Comparison of ENCODE assay signal across 28 cellular contexts in the genomic region with DNA sequence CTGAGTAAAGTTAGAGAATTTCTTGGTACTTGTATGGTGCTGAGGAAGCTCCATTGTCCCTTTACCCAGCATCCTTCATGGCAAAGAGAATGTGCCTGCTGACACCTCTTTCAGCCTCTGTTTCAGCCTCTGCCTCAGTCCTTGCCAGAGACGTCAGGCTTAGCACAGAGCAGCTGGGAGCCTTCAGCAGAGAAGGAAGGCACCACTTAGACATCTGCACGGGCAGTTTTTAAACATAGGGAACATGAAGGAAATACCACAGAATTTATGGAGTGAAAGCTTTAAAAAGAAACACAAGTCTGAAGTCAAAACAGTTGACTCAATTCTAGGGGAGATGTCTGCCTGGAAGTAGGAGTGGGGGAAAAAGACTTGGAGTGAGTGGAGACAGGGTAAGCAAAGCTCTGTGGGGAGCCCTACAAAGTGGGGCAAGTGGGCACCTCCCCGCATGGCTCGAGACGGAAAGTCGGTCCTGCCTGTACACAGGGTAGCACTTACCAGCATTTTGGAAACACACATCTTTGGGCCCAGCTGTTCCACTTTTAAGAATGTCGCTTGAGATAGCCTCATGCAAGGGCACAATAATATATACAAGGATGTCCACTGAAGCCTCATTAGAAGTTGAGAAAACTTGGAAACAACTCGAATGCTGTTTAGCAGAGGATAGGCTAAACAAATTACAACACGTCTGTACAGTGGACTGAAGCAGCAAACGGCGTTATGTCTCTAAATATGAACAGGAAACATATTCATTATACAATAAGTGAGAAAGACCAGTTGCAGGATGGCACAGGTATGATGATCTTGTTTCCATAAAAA. TPM values are rescaled to one million over a fixed set of nuclear protein-coding genes. Genes with fewer than 3 reads are reported as not detected.
DNase-seq lines count a peak whose midpoint lies in the region; ATAC-seq and TF ChIP-seq lines count a peak whose summit lies in the region.
"Had no signal": no experiment of that assay in that cellular context is flagged by ENCODE, and none has a peak within 500 bp of the region (broad histone marks: within the 10 kb centered on the region; RNA-seq: fewer than 3 reads in every experiment).

No MANE protein-coding gene starts in this region.

- peak overlapping the region; percentile 26 for H3K27ac ChIP-seq in hepatocyte
- H3K27ac ChIP-seq in prostate gland, result no peak overlapping the region
- H3K27ac ChIP-seq: A549, C4-2B, coronary artery, heart left ventricle, HL-60 had no signal

- no peaks in the 10 kb centered on the region for H3K36me3 ChIP-seq in hepatocyte (replicated peaks; ENCODE audit: insufficient read depth, low read depth)
- no peaks in the 10 kb centered on the region for H3K36me3 ChIP-seq in prostate gland
- H3K36me3 ChIP-seq in H7 (replicated peaks; ENCODE audit: control insufficient read depth, insufficient read depth, low read length), result no peaks in the 10 kb centered on the region
- H3K36me3 ChIP-seq: heart left ventricle, Peyer's patch, upper lobe of left lung had no signal

- peaks cover 13% of the 10 kb centered on the region for H3K4me1 ChIP-seq in hepatocyte (ENCODE audit: insufficient read depth)
- H3K4me1 ChIP-seq in prostate gland (replicated peaks), result no peaks in the 10 kb centered on the region

- H3K4me3 ChIP-seq in choroid plexus epithelial cell (ENCODE audit: low read depth, low read length) (no peak overlapping the region), hepatocyte (no peak overlapping the region), prostate gland (no peak overlapping the region), H7 (ENCODE audit: insufficient read depth, low read depth, low read length) (no peak overlapping the region)
- H3K4me3 ChIP-seq: A549, coronary artery, heart left ventricle, Peyer's patch, upper lobe of left lung had no signal

- intact Hi-C loops in prostate gland (cut with DNase I), result no loop called here

- H3K4me2 ChIP-seq in hepatocyte, result peak overlapping the region; percentile 42
- H3K4me2 ChIP-seq: A549 had no signal

- H3K9me2 ChIP-seq in hepatocyte (replicated peaks; ENCODE audit: insufficient read depth), result no peaks in the 10 kb centered on the region

- WGBS in hepatocyte (ENCODE audit: low lambda C conversion rate, missing lambda C conversion rate), result 58% methylated on average over 11 of the region's 11 CpGs
- 50% methylated on average over 11 of the region's 11 CpGs for WGBS in prostate gland

- no peaks in the 10 kb centered on the region for H3K79me2 ChIP-seq in hepatocyte

- no peaks in the 10 kb centered on the region for H4K20me1 ChIP-seq in hepatocyte (ENCODE audit: insufficient read depth, poor library complexity, severe bottlenecking)

- H2AFZ ChIP-seq in hepatocyte, result no peak overlapping the region

- no peak for TF ChIP-seq POLR2A in prostate gland (IDR thresholded peaks at IDR 0.05)

- DNase-seq in AG08396 (ENCODE audit: low spot score) (peak; percentile 74), choroid plexus epithelial cell (ENCODE audit: low read depth) (peak; percentile 28), hepatocyte (ENCODE audit: low spot score) (peak; percentile 31), renal cortical epithelial cell (ENCODE audit: low read depth) (peak; percentile 43), prostate gland (ENCODE audit: low spot score) (no peak), H7 (no peak)
- DNase-seq: activated CD4-positive, alpha-beta T cell treated with anti-CD3 and anti-CD28 coated beads for 36 hours; activated naive CD4-positive, alpha-beta T cell treated with anti-CD3 and anti-CD28 coated beads, Interleukin-2, amount 10 ng/mL, durations not matched to agents 7 days and 5 days; activated T-cell treated with anti-CD3 and anti-CD28 coated beads, Interleukin-2, amount 50 U/mL, for 4 hours; Calu3; endodermal cell; heart left ventricle; NCI-H1048; NCI-H187 treated with DMSO at 0.1 percent for 48 hours; NCI-H69; Peyer's patch; posterior cingulate gyrus; SIG-M5; SW 1271; upper lobe of left lung had no signal

- no peak for TF ChIP-seq CTCF in choroid plexus epithelial cell (conservative IDR thresholded peaks at IDR 0.05; ENCODE audit: low read depth, low read length)
- no peak for TF ChIP-seq CTCF in hepatocyte (IDR thresholded peaks at IDR 0.05; ENCODE audit: poor library complexity)
- TF ChIP-seq CTCF in prostate gland (IDR thresholded peaks at IDR 0.05), result no peak

- ATAC-seq in GM18861 (IDR thresholded peaks at IDR 0.05; ENCODE audit: unreplicated experiment) (no peak), HG03045 (IDR thresholded peaks at IDR 0.05; ENCODE audit: unreplicated experiment) (no peak)
- ATAC-seq: A549; activated CD4-positive, alpha-beta T cell treated with anti-CD3 and anti-CD28 coated beads for 36 hours; activated T-cell treated with anti-CD3 and anti-CD28 coated beads, Interleukin-2, amount 50 U/mL, for 4 hours; HCT116; heart left ventricle; left lobe of liver had no signal

- H3K9me3 ChIP-seq in hepatocyte (ENCODE audit: low read depth), result no peaks in the 10 kb centered on the region
- H3K9me3 ChIP-seq in prostate gland, result no peaks in the 10 kb centered on the region
- H3K9me3 ChIP-seq: A549, heart left ventricle, Peyer's patch, upper lobe of left lung had no signal

- H3K27me3 ChIP-seq in hepatocyte, result no peaks in the 10 kb centered on the region
- H3K27me3 ChIP-seq in prostate gland (replicated peaks; ENCODE audit: insufficient read depth), result no peaks in the 10 kb centered on the region
- H3K27me3 ChIP-seq in H7 (ENCODE audit: control insufficient read depth, insufficient read depth, low read length), result no peaks in the 10 kb centered on the region
- H3K27me3 ChIP-seq: Peyer's patch, upper lobe of left lung had no signal

RNA-seq across cellular contexts. Expression of gene TBXAS1, which starts 5.0 kb away (rescaled TPM):
- 4.7 and 11.5 TPM in 2 replicates for total RNA-seq in hepatocyte
- polyA plus RNA-seq in hepatocyte, result 3.9 and 4.1 TPM in 2 replicates
- 10.4 and 35.5 TPM in 2 replicates for total RNA-seq in renal cortical epithelial cell
- 10 to 100 TPM; 19.3 to 44.1 TPM for total RNA-seq in prostate gland
- total RNA-seq in H7 (2014; rRNA removed; shearing (Covaris generic)), result 0.55 and 0.76 TPM in 2 replicates

RNA-seq across cellular contexts. Expression of gene HIPK2, which starts 46.3 kb away (rescaled TPM):
- 18.5 and 22.9 TPM in 2 replicates for total RNA-seq in hepatocyte
- 12.2 and 18.2 TPM in 2 replicates for polyA plus RNA-seq in hepatocyte
- 22.7 and 186 TPM in 2 replicates for total RNA-seq in renal cortical epithelial cell
- 10 to 100 TPM; 54.4 to 72.7 TPM for total RNA-seq in prostate gland
- total RNA-seq in H7 (2014; rRNA removed; shearing (Covaris generic)), result 8.6 and 9.1 TPM in 2 replicates

Comparison
In these comparisons a context has a peak if more than half of its experiments do, and no peak if none do; other contexts are left out.
1. DNase-seq: peak in AG08396 (single experiment), choroid plexus epithelial cell (single experiment), hepatocyte (single experiment) and renal cortical epithelial cell (single experiment); none in prostate gland (single experiment) and H7 (single experiment).